In the genomic region with DNA sequence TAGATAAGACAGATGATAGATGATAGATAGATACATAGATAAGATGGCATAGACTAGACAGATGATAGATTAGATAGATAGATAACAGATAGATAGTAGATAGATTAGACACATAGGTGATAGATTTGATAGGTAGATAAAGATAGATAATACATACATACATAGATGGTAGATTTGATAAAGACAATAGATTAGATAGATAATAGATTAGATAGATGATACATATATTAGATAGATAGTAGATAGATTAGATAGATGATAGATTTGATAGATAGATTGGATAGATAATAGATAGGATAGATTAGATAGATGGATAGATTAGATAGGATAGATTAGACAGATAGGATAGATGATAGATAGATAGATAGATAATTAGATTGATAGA, we compare ENCODE assay signal across 28 cellular contexts.
"Had no signal": no experiment of that assay in that cellular context is flagged by ENCODE, and none has a peak within 500 bp of the region (broad histone marks: within the 10 kb centered on the region; RNA-seq: fewer than 3 reads in every experiment).

No MANE protein-coding gene starts in this region.

- H3K27ac ChIP-seq: ascending aorta, breast epithelium, cardiac muscle cell, coronary artery, dorsolateral prefrontal cortex, epithelial cell of prostate, gastrocnemius medialis, heart left ventricle had no signal

- H3K4me3 ChIP-seq: ascending aorta, breast epithelium, cardiac muscle cell, coronary artery, dorsolateral prefrontal cortex, gastrocnemius medialis, heart left ventricle had no signal

- H3K27me3 ChIP-seq: ascending aorta, breast epithelium, cardiac muscle cell, dorsolateral prefrontal cortex, gastrocnemius medialis, heart left ventricle had no signal

- H3K9me3 ChIP-seq: gastrocnemius medialis had no signal

- FAIRE-seq: endothelial cell of umbilical vein had no signal

- H3K36me3 ChIP-seq: ascending aorta, breast epithelium, cardiac muscle cell, gastrocnemius medialis, heart left ventricle had no signal

- ATAC-seq: activated CD4-positive, alpha-beta T cell treated with anti-CD3 and anti-CD28 coated beads for 36 hours; activated CD8-positive, alpha-beta memory T cell treated with anti-CD3 and anti-CD28 coated beads, Interleukin-2, amount 10 ng/mL, durations not matched to agents 7 days and 5 days; activated CD8-positive, alpha-beta T cell treated with anti-CD3 and anti-CD28 coated beads, Interleukin-2, amount 10 ng/mL, durations not matched to agents 7 days and 5 days; activated T-cell treated with anti-CD3 and anti-CD28 coated beads, Interleukin-2, amount 50 U/mL, for 72 hours; effector memory CD8-positive, alpha-beta T cell; esophagus mucosa; gastrocnemius medialis; heart left ventricle had no signal

- H3K4me1 ChIP-seq: ascending aorta, breast epithelium, gastrocnemius medialis, heart left ventricle had no signal

- DNase-seq: activated CD4-positive, alpha-beta memory T cell treated with anti-CD3 and anti-CD28 coated beads for 36 hours; activated CD4-positive, alpha-beta T cell treated with anti-CD3 and anti-CD28 coated beads for 36 hours; activated CD4-positive, alpha-beta T cell treated with anti-CD3 and anti-CD28 coated beads, Interleukin-2, amount 10 ng/mL, durations not matched to agents 24 days and 14 days; activated CD4-positive, CD25-positive, alpha-beta regulatory T cell; activated CD4-positive, CD25-positive, alpha-beta regulatory T cell treated with anti-CD3 and anti-CD28 coated beads, Interleukin-2, amount 50 U/mL, for 72 hours; activated CD8-positive, alpha-beta memory T cell treated with anti-CD3 and anti-CD28 coated beads, Interleukin-2, amount 10 ng/mL, durations not matched to agents 7 days and 5 days; activated CD8-positive, alpha-beta memory T cell treated with anti-CD3 and anti-CD28 coated beads, Interleukin-2, amount 50 U/mL, for 4 hours; activated CD8-positive, alpha-beta T cell treated with anti-CD3 and anti-CD28 coated beads, Interleukin-2, amount 10 ng/mL, durations not matched to agents 7 days and 5 days; activated gamma-delta T cell; activated naive CD4-positive, alpha-beta T cell; activated naive CD4-positive, alpha-beta T cell treated with anti-CD3 and anti-CD28 coated beads, Interleukin-2, amount 10 ng/mL, durations not matched to agents 7 days and 5 days; activated naive CD8-positive, alpha-beta T cell treated with anti-CD3 and anti-CD28 coated beads, Interleukin-2, amount 10 ng/mL, durations not matched to agents 7 days and 5 days; activated T-cell treated with anti-CD3 and anti-CD28 coated beads, Interleukin-2, amount 50 U/mL, for 24 hours; activated T-cell treated with anti-CD3 and anti-CD28 coated beads, Interleukin-2, amount 50 U/mL, for 72 hours; dorsolateral prefrontal cortex; effector memory CD8-positive, alpha-beta T cell; foreskin fibroblast; gastrocnemius medialis; glutamatergic neuron; heart left ventricle; T-helper 2 cell had no signal
